ENCODE assay signal across 23 cellular contexts in genomic region chr4:53802500-53802899, GRCh38.
"Had no signal": no experiment of that assay in that cellular context is flagged by ENCODE, and none has a peak within 500 bp of the region (broad histone marks: within the 10 kb centered on the region; RNA-seq: fewer than 3 reads in every experiment).

No MANE protein-coding gene starts in this region.

- H3K4me1 ChIP-seq: left lung, lower lobe of right lung, pancreas, suprapubic skin, transverse colon, upper lobe of right lung, uterus had no signal

- H3K4me3 ChIP-seq: left lung, lower lobe of right lung, mucosa of descending colon, pancreas, sigmoid colon, suprapubic skin, transverse colon, upper lobe of right lung, uterus had no signal

- H3K27me3 ChIP-seq: left lung, neutrophil, pancreas, sigmoid colon, suprapubic skin, transverse colon, upper lobe of right lung, uterus had no signal

- H3K36me3 ChIP-seq: left lung, lower lobe of right lung, neutrophil, pancreas, sigmoid colon, suprapubic skin, transverse colon, upper lobe of right lung, uterus had no signal

- FAIRE-seq: endometrium, frontal cortex, pancreas had no signal

- H3K9me3 ChIP-seq: left lung, lower lobe of right lung, mucosa of descending colon, neutrophil, pancreas, sigmoid colon, suprapubic skin, transverse colon, upper lobe of right lung, uterus had no signal

- H3K27ac ChIP-seq: left lung, lower lobe of right lung, neutrophil, pancreas, sigmoid colon, suprapubic skin, transverse colon, upper lobe of right lung, uterus had no signal

- DNase-seq: cortex of kidney; effector memory CD8-positive, alpha-beta T cell; erythroblast; hypothalamus; immature natural killer cell; islet precursor cell; left lung; lower lobe of right lung; mucosa of descending colon; naive B cell; pancreas; retina; sigmoid colon; stimulated activated CD4-positive, alpha-beta T cell treated with anti-CD3 and anti-CD28 coated beads, Interleukin-2, amount 100 ng/mL, for 24 hours; stimulated activated naive B cell treated with anti-CD40 and anti-IgM and Interleukin-4, amounts not matched to agents 10 μg/mL and 1 μg/mL and 100 μg/mL, for 72 hours; transverse colon; upper lobe of right lung; uterus had no signal

- ATAC-seq: effector memory CD8-positive, alpha-beta T cell; left lung; lower lobe of right lung; mucosa of descending colon; natural killer cell treated with Interleukin-12 subunit alpha and Interleukin-12 subunit beta and Interleukin-15 and Interleukin-18, amount 100 ng/mL, for 72 hours; stimulated activated naive B cell treated with anti-CD40 and anti-IgM and Interleukin-4, amounts not matched to agents 10 μg/mL and 1 μg/mL and 100 μg/mL, for 72 hours; upper lobe of right lung had no signal
